In the genomic region with DNA sequence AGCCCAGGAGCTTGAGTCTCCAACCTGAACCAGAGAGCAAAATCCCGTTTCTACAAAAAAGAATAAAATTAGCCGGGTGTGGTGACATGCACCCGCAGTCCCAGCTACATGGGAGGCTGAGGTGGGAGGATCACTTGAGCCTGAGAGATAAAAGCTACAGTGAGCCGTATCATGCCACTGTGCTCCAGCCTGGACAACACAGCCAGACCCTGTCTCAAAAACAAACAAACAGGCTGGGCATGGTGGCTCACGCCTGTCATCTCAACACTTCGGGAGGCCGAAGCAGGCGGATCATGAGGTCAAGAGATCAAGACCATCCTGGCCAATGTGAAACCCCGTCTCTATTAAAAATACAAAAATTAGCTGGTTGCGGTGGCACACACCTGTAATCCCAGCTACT, we compare ENCODE assay signal across 34 cellular contexts. TPM values are rescaled to one million over a fixed set of nuclear protein-coding genes. Genes with fewer than 3 reads are reported as not detected.
"Had no signal": no experiment of that assay in that cellular context is flagged by ENCODE, and none has a peak within 500 bp of the region (broad histone marks: within the 10 kb centered on the region; RNA-seq: fewer than 3 reads in every experiment).

No MANE protein-coding gene starts in this region.

- FAIRE-seq: pancreas had no signal

- DNase-seq: naive B cell; naive thymus-derived CD8-positive, alpha-beta T cell; nephron progenitor cell; nucleus accumbens; psoas muscle; right cardiac atrium; spleen; stimulated activated CD4-positive, alpha-beta T cell treated with anti-CD3 and anti-CD28 coated beads, Interleukin-12 subunit alpha, Interleukin-12 subunit beta, amount 100 ng/mL, for 4 hours; stimulated activated CD4-positive, alpha-beta T cell treated with anti-CD3 and anti-CD28 coated beads, Interleukin-1b, Interleukin-23, amount 100 ng/mL, for 48 hours; stimulated activated CD4-positive, alpha-beta T cell treated with anti-CD3 and anti-CD28 coated beads, Interleukin-4, amount 100 ng/mL, for 1 hour; stimulated activated CD4-positive, alpha-beta T cell treated with anti-CD3 and anti-CD28 coated beads, Interleukin-4, amount 100 ng/mL, for 4 hours; stimulated activated CD8-positive, alpha-beta memory T cell treated with anti-CD3 and anti-CD28 coated beads, Interleukin-4, amount 100 ng/mL, for 48 hours; stimulated activated naive CD4-positive, alpha-beta T cell; stimulated activated naive CD8-positive, alpha-beta T cell treated with anti-CD3 and anti-CD28 coated beads, Interleukin-15, amount 100 ng/mL, for 72 hours; stimulated activated naive CD8-positive, alpha-beta T cell treated with anti-CD3 and anti-CD28 coated beads, Interleukin-15, Interleukin-2, amounts not matched to agents 100 U/mL and 50 U/mL, for 24 hours; thyroid gland; trophoblast cell; upper lobe of left lung; uterus had no signal

- H3K36me3 ChIP-seq: neutrophil, pancreas, spleen, thoracic aorta, thyroid gland, tibial nerve, upper lobe of left lung, uterus had no signal

- ATAC-seq: naive thymus-derived CD8-positive, alpha-beta T cell; pancreas; psoas muscle; right cardiac atrium; sciatic nerve; stimulated activated memory B cell treated with anti-CD40 and anti-IgM and Interleukin-4, amounts not matched to agents 10 μg/mL and 1 μg/mL and 100 μg/mL, for 72 hours; stimulated activated naive CD8-positive, alpha-beta T cell treated with anti-CD3 and anti-CD28 coated beads, Interleukin-15, amount 100 ng/mL, for 72 hours; stimulated activated naive CD8-positive, alpha-beta T cell treated with anti-CD3 and anti-CD28 coated beads, Interleukin-15, Interleukin-2, amounts not matched to agents 100 U/mL and 50 U/mL, for 24 hours had no signal

- H3K4me1 ChIP-seq: psoas muscle, uterus had no signal

- H3K27ac ChIP-seq: neutrophil, pancreas, psoas muscle, skin epidermis, spleen, thoracic aorta, thyroid gland, tibial nerve, upper lobe of left lung, uterus had no signal

- H3K4me3 ChIP-seq: pancreas, psoas muscle, skin epidermis, smooth muscle cell, spleen, thoracic aorta, thyroid gland, tibial nerve, upper lobe of left lung, uterus had no signal

- H3K27me3 ChIP-seq: neutrophil, pancreas, spleen, thyroid gland, tibial nerve, upper lobe of left lung, uterus had no signal

- H3K4me2 ChIP-seq: smooth muscle cell had no signal

- H3K9me3 ChIP-seq: neutrophil, pancreas, psoas muscle, spleen, thoracic aorta, thyroid gland, tibial nerve, upper lobe of left lung, uterus had no signal

RNA-seq across cellular contexts. Expression of a gene that starts 11.4 kb away (rescaled TPM):
- total RNA-seq: myocyte; naive thymus-derived CD8-positive, alpha-beta T cell; neural crest cell; osteocyte; progenitor cell of endocrine pancreas; psoas muscle; renal cortical epithelial cell; right cardiac atrium; smooth muscle cell; temporal lobe; thoracic aorta; thyroid gland; tibial nerve; urinary bladder had no signal
- polyA plus RNA-seq: naive thymus-derived CD8-positive, alpha-beta T cell; pancreas; right cardiac atrium; smooth muscle cell; urinary bladder had no signal

RNA-seq across cellular contexts. Expression of a gene that starts 56.1 kb away (rescaled TPM):
- total RNA-seq: myocyte, smooth muscle cell had no signal
- polyA plus RNA-seq: smooth muscle cell had no signal
